ENCODE assay signal across 10 cellular contexts in the genomic region with DNA sequence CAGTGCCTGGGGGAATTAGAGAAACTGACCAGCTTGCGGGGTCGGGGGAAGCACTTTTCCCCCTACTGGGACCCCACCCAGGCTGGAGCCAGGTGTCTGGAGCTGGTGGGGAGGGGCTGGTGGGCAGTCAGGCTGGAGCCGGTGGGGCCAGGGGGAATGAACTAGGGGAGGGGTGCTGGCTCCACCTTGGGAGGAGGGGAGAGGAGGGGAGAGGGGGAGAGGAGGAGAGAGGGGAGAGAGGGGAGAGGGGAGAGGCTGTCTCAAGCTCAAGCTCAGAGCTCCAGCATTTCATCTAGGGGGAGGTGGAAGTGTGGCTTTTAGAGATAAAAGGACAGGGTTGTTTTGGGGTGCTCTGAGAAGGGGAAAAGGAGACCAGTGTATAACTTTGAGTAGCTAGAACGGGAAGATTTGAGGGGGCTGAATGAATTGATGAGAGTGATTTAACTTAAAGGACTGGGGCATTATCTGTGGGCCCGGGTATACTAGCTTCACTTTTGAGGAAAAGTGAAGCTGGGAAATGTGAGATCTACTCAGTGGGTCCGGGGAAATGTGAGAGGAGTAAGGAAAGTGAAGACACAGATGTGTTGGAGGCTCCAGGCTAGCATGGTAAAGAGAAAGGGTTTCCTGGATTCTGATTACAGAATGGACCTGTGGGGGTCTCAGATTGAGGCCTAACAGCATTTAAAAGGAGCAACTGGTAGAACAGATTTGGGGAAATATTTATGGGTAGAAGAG. TPM values are rescaled to one million over a fixed set of nuclear protein-coding genes. Genes with fewer than 3 reads are reported as not detected.
DNase-seq lines count a peak whose midpoint lies in the region; ATAC-seq, FAIRE-seq and TF ChIP-seq lines count a peak whose summit lies in the region.
"Had no signal": no experiment of that assay in that cellular context is flagged by ENCODE, and none has a peak within 500 bp of the region (broad histone marks: within the 10 kb centered on the region; RNA-seq: fewer than 3 reads in every experiment).

No MANE protein-coding gene starts in this region.

- in situ Hi-C loops in mammary epithelial cell (cut with MboI; ENCODE audit: low sequenced_read_pairs in 2 of 2) (no loop called here), HepG2 (cut with HindIII; ENCODE audit: extremely low pct_ligation_motif_present, low pct_unique_long_range_greater_than_20kb) (no loop called here)

- POLR2A ChIA-PET in HepG2 (lab: Yijun Ruan, JAX), result interaction anchor here (1.0 to 6.4 kb wide), 9 partner anchors 10 to 160 kb away, joined by 3 to 56 read pairs (median 9); a partner anchor contains a TSS

- TF ChIP-seq CTCF in mammary epithelial cell (conservative IDR thresholded peaks at IDR 0.05 in 1 of 2, IDR thresholded peaks at IDR 0.05 in 1 of 2; ENCODE audit: extremely low read depth in 1 of 2, insufficient read depth in 1 of 2, low read depth in 1 of 2, low read length in 2 of 2) (no peak), HepG2 (CRISPR knock-in tag; IDR thresholded peaks at IDR 0.05) (no peak), ascending aorta (IDR thresholded peaks at IDR 0.05) (no peak), omental fat pad (IDR thresholded peaks at IDR 0.05) (no peak)

- intact Hi-C loops in mammary epithelial cell (cut with micrococcal nuclease), result no loop called here
- intact Hi-C loops in HepG2 (cut with micrococcal nuclease; ENCODE audit: unreplicated experiment), result no loop called here
- intact Hi-C loops in posterior cingulate gyrus (cut with DNase I), result no loop called here
- intact Hi-C loops in ascending aorta (cut with DNase I), result no loop called here

- H3K9ac ChIP-seq in NT2/D1 (ENCODE audit: insufficient read length, low read depth), result peak overlapping the region; percentile 65
- peak overlapping the region; percentile 96 for H3K9ac ChIP-seq in mammary epithelial cell (ENCODE audit: insufficient read depth, low read length)
- peak overlapping the region; percentile 99 for H3K9ac ChIP-seq in HepG2 (ENCODE audit: insufficient read depth, low read depth, low read length)

- TF ChIP-seq POLR2A in HepG2 (IDR thresholded peaks at IDR 0.05; ENCODE audit: insufficient read depth in 1 of 2, low read depth in 2 of 2, low read length in 2 of 2), result no peak

- H3K9me3 ChIP-seq in NT2/D1 (ENCODE audit: insufficient read depth, low read length) (no peaks in the 10 kb centered on the region), mammary epithelial cell (replicated peaks; ENCODE audit: insufficient read depth, low read length) (no peaks in the 10 kb centered on the region), HepG2 (ENCODE audit: low read length) (no peaks in the 10 kb centered on the region), ascending aorta (no peaks in the 10 kb centered on the region)

- H3K27ac ChIP-seq in mammary epithelial cell (ENCODE audit: insufficient read depth, low read depth, low read length) (peak overlapping the region; percentile 92), HepG2 (ENCODE audit: extremely low read length, insufficient read depth, low read length) (peak overlapping the region; percentile 100), substantia nigra (ENCODE audit: low read depth, low read length, poor library complexity, severe bottlenecking) (peak overlapping the region; percentile 99), ascending aorta (peak overlapping the region in 1 of 2 donors; percentile 15)

- dilution Hi-C loops in mammary epithelial cell (cut with HindIII; ENCODE audit: low sequenced_read_pairs), result no loop called here

- no TSS peak for BruUV-seq in mammary epithelial cell (replicated peaks; lab: Mats Ljungman, UMichigan)
- TSS peak; percentile 9 for BruUV-seq in HepG2 (replicated peaks; lab: Mats Ljungman, UMichigan)

- no peak for TF ChIP-seq EP300 in HepG2 (IDR thresholded peaks at IDR 0.05; ENCODE audit: low read depth in 2 of 2, low read length in 2 of 2)
- TF ChIP-seq EP300 in HepG2 (CRISPR knock-in tag; IDR thresholded peaks at IDR 0.05; ENCODE audit: borderline replicate concordance), result no peak

- WGBS in mammary epithelial cell (ENCODE audit: low coverage, missing lambda C conversion rate), result 6% methylated on average over 5 of the region's 6 CpGs
- 6% methylated on average over 6 of the region's 6 CpGs for WGBS in HepG2 (ENCODE audit: low lambda C conversion rate)

- H3K4me2 ChIP-seq in mammary epithelial cell (ENCODE audit: insufficient read depth, low read depth, low read length), result peak overlapping the region; percentile 100
- peak overlapping the region; percentile 94 for H3K4me2 ChIP-seq in HepG2 (ENCODE audit: low read depth, low read length)

- H3K4me3 ChIP-seq in NT2/D1 (ENCODE audit: insufficient read length, low read depth) (peak overlapping the region; percentile 29), mammary epithelial cell (replicated peaks in 1 of 3; ENCODE audit: insufficient read depth in 1 of 3, low read depth in 2 of 3, low read length in 3 of 3) (peak overlapping the region; percentile 54 to 89 (median 76)), HepG2 (replicated peaks in 1 of 3; ENCODE audit: insufficient read depth in 1 of 3, low read depth in 2 of 3, low read length in 3 of 3) (peak overlapping the region; percentile 96 to 99 (median 99)), ascending aorta (peak overlapping the region in 1 of 2 donors; percentile 70)

- no peak for TF ChIP-seq RAD21 in HepG2 (CRISPR knock-in tag; IDR thresholded peaks at IDR 0.05)

- H2AFZ ChIP-seq in mammary epithelial cell (ENCODE audit: low read depth, low read length), result peak overlapping the region; percentile 38
- no peak overlapping the region for H2AFZ ChIP-seq in HepG2 (ENCODE audit: low read length)

- no peak for ATAC-seq in HepG2
- ATAC-seq in omental fat pad (ENCODE audit: low FRiP score), result no peak

- H4K20me1 ChIP-seq in mammary epithelial cell (ENCODE audit: insufficient read depth, low read length) (no peaks in the 10 kb centered on the region), HepG2 (ENCODE audit: insufficient read depth, low read length) (peaks cover 60% of the 10 kb centered on the region)

- H3K36me3 ChIP-seq in NT2/D1 (ENCODE audit: insufficient read depth, insufficient read length, low read length), result peaks cover 29% of the 10 kb centered on the region
- H3K36me3 ChIP-seq in mammary epithelial cell (ENCODE audit: insufficient read depth, low read length), result peaks cover 15% of the 10 kb centered on the region
- peaks cover 17 to 46% of the 10 kb centered on the region in 2 experiments for H3K36me3 ChIP-seq in HepG2 (replicated peaks in 1 of 2; ENCODE audit: control insufficient read depth in 1 of 2, insufficient read depth in 2 of 2, low read length in 2 of 2)
- H3K36me3 ChIP-seq in ascending aorta, result peaks cover 0 to 4% of the 10 kb centered on the region in 2 donors

- peaks cover 40% of the 10 kb centered on the region for H3K79me2 ChIP-seq in mammary epithelial cell (ENCODE audit: insufficient read depth, low read length)
- H3K79me2 ChIP-seq in HepG2 (ENCODE audit: insufficient read depth, low read length), result peaks cover 54% of the 10 kb centered on the region

- CTCF ChIA-PET in mammary epithelial cell (lab: Charles Lee; ENCODE audit: low non-redundant PET), result no interaction called here
- CTCF ChIA-PET in HepG2 (lab: Yijun Ruan, JAX; ENCODE audit: low intra/inter-chr PET ratio, low total read pairs), result no interaction called here

- H3K27me3 ChIP-seq in NT2/D1 (ENCODE audit: insufficient read depth, insufficient read length) (peaks cover 50% of the 10 kb centered on the region), mammary epithelial cell (ENCODE audit: insufficient read depth, low read length) (no peaks in the 10 kb centered on the region), HepG2 (ENCODE audit: control insufficient read depth in 1 of 2, insufficient read depth in 2 of 2, low read length in 2 of 2) (no peaks in the 10 kb centered on the region; a peak in 1 of 5 replicates), ascending aorta (peaks cover 9% of the 10 kb centered on the region)

- FAIRE-seq in HepG2 (lab: Jason Lieb, UNC), result no peak

- H3K4me1 ChIP-seq in NT2/D1 (ENCODE audit: insufficient read depth, insufficient read length), result peaks cover 42% of the 10 kb centered on the region
- H3K4me1 ChIP-seq in mammary epithelial cell (ENCODE audit: insufficient read depth, low read length), result peaks cover 68% of the 10 kb centered on the region
- H3K4me1 ChIP-seq in HepG2 (ENCODE audit: insufficient read depth, low read length), result peaks cover 55% of the 10 kb centered on the region
- H3K4me1 ChIP-seq in ascending aorta, result peaks cover 20 to 37% of the 10 kb centered on the region in 2 donors

- DNase-seq in NT2/D1 (ENCODE audit: low read depth, low spot score) (no peak), mammary epithelial cell (no peak), HepG2 (ENCODE audit: low spot score) (no peak), substantia nigra (lab: John Stamatoyannopoulos, UW) (no peak), posterior cingulate gyrus (no peak), ascending aorta (ENCODE audit: low spot score in 2 of 2) (no peak), omental fat pad (ENCODE audit: low spot score) (no peak)
- DNase-seq: activated B cell treated with CpG ODN at 0.5 μM for 24 hours, midbrain, NCI-H748 treated with DMSO at 0.1 percent for 48 hours had no signal

RNA-seq across cellular contexts. Expression of a gene that starts 2.8 kb away (rescaled TPM):
- total RNA-seq in mammary epithelial cell (10 to 100 TPM; 21.5 to 54.0 TPM), HepG2 (2016; rRNA removed; fragmentation: Illumina TruSeq; extraction: Trizol) (41.2 and 81.8 TPM in 2 replicates), ascending aorta (66.7 TPM), omental fat pad (10 to 100 TPM; 29.2 to 61.7 (median 56.7) TPM)
- polyA plus RNA-seq in mammary epithelial cell (28.8 TPM), HepG2 (2011; rRNA removed) (874 and 1,163 TPM in 2 replicates)
- polyA minus RNA-seq in mammary epithelial cell, result 13.7 TPM
- 20.3 and 22.5 TPM in 2 replicates for total RNA-seq in HepG2 (2016; cell fraction: cytosol; rRNA removed; fragmentation: Illumina TruSeq; extraction: Trizol; ENCODE audit: low read depth)
- 43.8 and 83.7 TPM in 2 replicates for total RNA-seq in HepG2 (2016; cell fraction: insoluble cytoplasmic fraction; rRNA removed; fragmentation: Illumina TruSeq; extraction: Trizol)
- 37.3 and 39.8 TPM in 2 replicates for total RNA-seq in HepG2 (2016; cell fraction: membrane; rRNA removed; fragmentation: Illumina TruSeq; extraction: Trizol)
- 83.6 and 87.9 TPM in 2 replicates for total RNA-seq in HepG2 (2016; cell fraction: nucleus; rRNA removed; fragmentation: Illumina TruSeq; extraction: Trizol)
- polyA plus RNA-seq in HepG2 (2011; cell fraction: cytosol; rRNA removed), result 750 and 916 TPM in 2 replicates
- polyA plus RNA-seq in HepG2 (2011; cell fraction: nucleus; rRNA removed), result 390 and 585 TPM in 2 replicates
- 254 and 427 TPM in 2 replicates for polyA plus RNA-seq in HepG2 (2012)
- polyA plus RNA-seq in HepG2 (2016; cell fraction: cytosol; fragmentation: Illumina TruSeq; extraction: Trizol; ENCODE audit: low read depth), result 16.7 and 18.6 TPM in 2 replicates
- 45.4 and 47.8 TPM in 2 replicates for polyA plus RNA-seq in HepG2 (2016; cell fraction: insoluble cytoplasmic fraction; fragmentation: Illumina TruSeq; extraction: Trizol; ENCODE audit: low read depth)
- 25.2 and 27.9 TPM in 2 replicates for polyA plus RNA-seq in HepG2 (2016; cell fraction: membrane; fragmentation: Illumina TruSeq; extraction: Trizol; ENCODE audit: low read depth)
- polyA plus RNA-seq in HepG2 (2016; cell fraction: nucleus; fragmentation: Illumina TruSeq; extraction: Trizol; ENCODE audit: insufficient read depth, low read depth), result 175 and 184 TPM in 2 replicates
- polyA minus RNA-seq in HepG2 (2011; rRNA and poly(A)+ RNA removed; ENCODE audit: low replicate concordance), result 139 and 593 TPM in 2 replicates
- 195 and 264 TPM in 2 replicates for polyA minus RNA-seq in HepG2 (2011; cell fraction: cytosol; rRNA and poly(A)+ RNA removed)
- polyA minus RNA-seq in HepG2 (2011; cell fraction: nucleus; rRNA and poly(A)+ RNA removed), result 72.6 and 120 TPM in 2 replicates
- total RNA-seq: activated B cell treated with CpG ODN at 0.5 μM for 24 hours had no signal

RNA-seq across cellular contexts. Expression of a gene that starts 5.2 kb away (rescaled TPM):
- total RNA-seq in mammary epithelial cell (10 to 100 TPM; 31.3 to 40.2 TPM), HepG2 (2016; rRNA removed; fragmentation: Illumina TruSeq; extraction: Trizol) (16.4 and 22.5 TPM in 2 replicates), ascending aorta (9.4 TPM), omental fat pad (10 to 100 TPM; 26.8 to 40.6 (median 27.5) TPM)
- polyA plus RNA-seq in mammary epithelial cell (54.8 TPM), HepG2 (2011; rRNA removed) (46.8 and 49.5 TPM in 2 replicates)
- polyA minus RNA-seq in mammary epithelial cell, result 47.1 TPM
- 19.6 and 29.0 TPM in 2 replicates for total RNA-seq in HepG2 (2016; cell fraction: cytosol; rRNA removed; fragmentation: Illumina TruSeq; extraction: Trizol; ENCODE audit: low read depth)
- total RNA-seq in HepG2 (2016; cell fraction: insoluble cytoplasmic fraction; rRNA removed; fragmentation: Illumina TruSeq; extraction: Trizol), result 14.6 and 22.8 TPM in 2 replicates
- total RNA-seq in HepG2 (2016; cell fraction: membrane; rRNA removed; fragmentation: Illumina TruSeq; extraction: Trizol), result 30.5 and 34.4 TPM in 2 replicates
- total RNA-seq in HepG2 (2016; cell fraction: nucleus; rRNA removed; fragmentation: Illumina TruSeq; extraction: Trizol), result 13.0 and 15.2 TPM in 2 replicates
- 53.5 and 57.9 TPM in 2 replicates for polyA plus RNA-seq in HepG2 (2011; cell fraction: cytosol; rRNA removed)
- 18.6 and 21.1 TPM in 2 replicates for polyA plus RNA-seq in HepG2 (2011; cell fraction: nucleus; rRNA removed)
- 26.3 and 27.0 TPM in 2 replicates for polyA plus RNA-seq in HepG2 (2012)
- polyA plus RNA-seq in HepG2 (2016; cell fraction: cytosol; fragmentation: Illumina TruSeq; extraction: Trizol; ENCODE audit: low read depth), result 24.2 and 36.2 TPM in 2 replicates
- polyA plus RNA-seq in HepG2 (2016; cell fraction: insoluble cytoplasmic fraction; fragmentation: Illumina TruSeq; extraction: Trizol; ENCODE audit: low read depth), result 20.1 and 21.0 TPM in 2 replicates
- 29.7 and 39.9 TPM in 2 replicates for polyA plus RNA-seq in HepG2 (2016; cell fraction: membrane; fragmentation: Illumina TruSeq; extraction: Trizol; ENCODE audit: low read depth)
- 35.6 and 36.4 TPM in 2 replicates for polyA plus RNA-seq in HepG2 (2016; cell fraction: nucleus; fragmentation: Illumina TruSeq; extraction: Trizol; ENCODE audit: insufficient read depth, low read depth)
- 40.9 and 59.1 TPM in 2 replicates for polyA minus RNA-seq in HepG2 (2011; rRNA and poly(A)+ RNA removed; ENCODE audit: low replicate concordance)
- polyA minus RNA-seq in HepG2 (2011; cell fraction: cytosol; rRNA and poly(A)+ RNA removed), result 12.3 and 19.1 TPM in 2 replicates
- 7.8 and 9.8 TPM in 2 replicates for polyA minus RNA-seq in HepG2 (2011; cell fraction: nucleus; rRNA and poly(A)+ RNA removed)

RNA-seq across cellular contexts. Expression of a gene that starts 9.9 kb away (rescaled TPM):
- total RNA-seq in mammary epithelial cell, result 10 to 100 TPM; 27.2 to 67.9 TPM
- 76.4 TPM for polyA plus RNA-seq in mammary epithelial cell
- polyA minus RNA-seq in mammary epithelial cell, result 1.8 TPM
- total RNA-seq in HepG2 (2016; rRNA removed; fragmentation: Illumina TruSeq; extraction: Trizol), result 14.8 and 23.2 TPM in 2 replicates
- total RNA-seq in HepG2 (2016; cell fraction: cytosol; rRNA removed; fragmentation: Illumina TruSeq; extraction: Trizol; ENCODE audit: low read depth), result 29.5 and 29.8 TPM in 2 replicates
- total RNA-seq in HepG2 (2016; cell fraction: insoluble cytoplasmic fraction; rRNA removed; fragmentation: Illumina TruSeq; extraction: Trizol), result 21.9 and 28.1 TPM in 2 replicates
- total RNA-seq in HepG2 (2016; cell fraction: membrane; rRNA removed; fragmentation: Illumina TruSeq; extraction: Trizol), result 14.3 and 20.6 TPM in 2 replicates
- 18.3 and 22.2 TPM in 2 replicates for total RNA-seq in HepG2 (2016; cell fraction: nucleus; rRNA removed; fragmentation: Illumina TruSeq; extraction: Trizol)
- 53.4 and 61.7 TPM in 2 replicates for polyA plus RNA-seq in HepG2 (2011; rRNA removed)
- 70.1 and 134 TPM in 2 replicates for polyA plus RNA-seq in HepG2 (2011; cell fraction: cytosol; rRNA removed)
- polyA plus RNA-seq in HepG2 (2011; cell fraction: nucleus; rRNA removed), result 64.8 and 67.2 TPM in 2 replicates
- 39.2 and 68.2 TPM in 2 replicates for polyA plus RNA-seq in HepG2 (2012)
- polyA plus RNA-seq in HepG2 (2016; cell fraction: cytosol; fragmentation: Illumina TruSeq; extraction: Trizol; ENCODE audit: low read depth), result 29.6 and 50.5 TPM in 2 replicates
- polyA plus RNA-seq in HepG2 (2016; cell fraction: insoluble cytoplasmic fraction; fragmentation: Illumina TruSeq; extraction: Trizol; ENCODE audit: low read depth), result 22.4 and 23.3 TPM in 2 replicates
- polyA plus RNA-seq in HepG2 (2016; cell fraction: membrane; fragmentation: Illumina TruSeq; extraction: Trizol; ENCODE audit: low read depth), result 19.9 and 24.8 TPM in 2 replicates
- 44.3 and 46.0 TPM in 2 replicates for polyA plus RNA-seq in HepG2 (2016; cell fraction: nucleus; fragmentation: Illumina TruSeq; extraction: Trizol; ENCODE audit: insufficient read depth, low read depth)
- 23.2 and 26.3 TPM in 2 replicates for polyA minus RNA-seq in HepG2 (2011; rRNA and poly(A)+ RNA removed; ENCODE audit: low replicate concordance)
- polyA minus RNA-seq in HepG2 (2011; cell fraction: cytosol; rRNA and poly(A)+ RNA removed), result 9.3 and 10.7 TPM in 2 replicates
- polyA minus RNA-seq in HepG2 (2011; cell fraction: nucleus; rRNA and poly(A)+ RNA removed), result 3.2 and 5.7 TPM in 2 replicates
- 78.2 TPM for total RNA-seq in ascending aorta
- 10 to 100 TPM; 32.5 to 70.8 (median 58.5) TPM for total RNA-seq in omental fat pad

RNA-seq across cellular contexts. Expression of a gene that starts 42.7 kb away (rescaled TPM):
- total RNA-seq in mammary epithelial cell (100 to 1,000 TPM in 1 of 2 donors, 10 to 100 TPM in 1; 62.7 to 177 TPM), HepG2 (2016; rRNA removed; fragmentation: Illumina TruSeq; extraction: Trizol) (48.5 and 79.4 TPM in 2 replicates), ascending aorta (146 TPM), omental fat pad (100 to 1,000 TPM in 2 of 4 donors, 10 to 100 TPM in 2; 77.9 to 171 (median 99.7) TPM)
- polyA plus RNA-seq in mammary epithelial cell (188 TPM), HepG2 (2011; rRNA removed) (77.3 and 89.3 TPM in 2 replicates)
- 164 TPM for polyA minus RNA-seq in mammary epithelial cell
- 40.0 and 49.4 TPM in 2 replicates for total RNA-seq in HepG2 (2016; cell fraction: cytosol; rRNA removed; fragmentation: Illumina TruSeq; extraction: Trizol; ENCODE audit: low read depth)
- total RNA-seq in HepG2 (2016; cell fraction: insoluble cytoplasmic fraction; rRNA removed; fragmentation: Illumina TruSeq; extraction: Trizol), result 40.7 and 78.5 TPM in 2 replicates
- total RNA-seq in HepG2 (2016; cell fraction: membrane; rRNA removed; fragmentation: Illumina TruSeq; extraction: Trizol), result 33.6 and 41.0 TPM in 2 replicates
- total RNA-seq in HepG2 (2016; cell fraction: nucleus; rRNA removed; fragmentation: Illumina TruSeq; extraction: Trizol), result 50.0 and 52.6 TPM in 2 replicates
- polyA plus RNA-seq in HepG2 (2011; cell fraction: cytosol; rRNA removed), result 125 and 155 TPM in 2 replicates
- polyA plus RNA-seq in HepG2 (2011; cell fraction: nucleus; rRNA removed), result 119 and 133 TPM in 2 replicates
- 73.3 and 73.7 TPM in 2 replicates for polyA plus RNA-seq in HepG2 (2012)
- 64.6 and 72.6 TPM in 2 replicates for polyA plus RNA-seq in HepG2 (2016; cell fraction: cytosol; fragmentation: Illumina TruSeq; extraction: Trizol; ENCODE audit: low read depth)
- 47.5 and 61.4 TPM in 2 replicates for polyA plus RNA-seq in HepG2 (2016; cell fraction: insoluble cytoplasmic fraction; fragmentation: Illumina TruSeq; extraction: Trizol; ENCODE audit: low read depth)
- 49.4 and 56.2 TPM in 2 replicates for polyA plus RNA-seq in HepG2 (2016; cell fraction: membrane; fragmentation: Illumina TruSeq; extraction: Trizol; ENCODE audit: low read depth)
- 120 and 121 TPM in 2 replicates for polyA plus RNA-seq in HepG2 (2016; cell fraction: nucleus; fragmentation: Illumina TruSeq; extraction: Trizol; ENCODE audit: insufficient read depth, low read depth)
- 182 and 884 TPM in 2 replicates for polyA minus RNA-seq in HepG2 (2011; rRNA and poly(A)+ RNA removed; ENCODE audit: low replicate concordance)
- polyA minus RNA-seq in HepG2 (2011; cell fraction: cytosol; rRNA and poly(A)+ RNA removed), result 27.3 and 38.2 TPM in 2 replicates
- polyA minus RNA-seq in HepG2 (2011; cell fraction: nucleus; rRNA and poly(A)+ RNA removed), result 22.9 and 23.5 TPM in 2 replicates

RNA-seq across cellular contexts. Expression of a gene that starts 43.2 kb away (rescaled TPM):
- total RNA-seq in mammary epithelial cell, result 1 to 10 TPM; 5.0 to 5.2 TPM
- 2.0 TPM for polyA plus RNA-seq in mammary epithelial cell
- polyA minus RNA-seq in mammary epithelial cell, result 0.67 TPM
- 0.04 and 0.08 TPM in 2 replicates for total RNA-seq in HepG2 (2016; rRNA removed; fragmentation: Illumina TruSeq; extraction: Trizol)
- not detected in 2 replicates for total RNA-seq in HepG2 (2016; cell fraction: cytosol; rRNA removed; fragmentation: Illumina TruSeq; extraction: Trizol; ENCODE audit: low read depth)
- 0.04 TPM in 1 of 2 replicates, not detected in the other for total RNA-seq in HepG2 (2016; cell fraction: insoluble cytoplasmic fraction; rRNA removed; fragmentation: Illumina TruSeq; extraction: Trizol)
- not detected in 2 replicates for total RNA-seq in HepG2 (2016; cell fraction: membrane; rRNA removed; fragmentation: Illumina TruSeq; extraction: Trizol)
- total RNA-seq in HepG2 (2016; cell fraction: nucleus; rRNA removed; fragmentation: Illumina TruSeq; extraction: Trizol), result not detected in 2 replicates
- polyA plus RNA-seq in HepG2 (2011; rRNA removed), result 0.09 and 0.12 TPM in 2 replicates
- 0.04 and 0.11 TPM in 2 replicates for polyA plus RNA-seq in HepG2 (2011; cell fraction: cytosol; rRNA removed)
- polyA plus RNA-seq in HepG2 (2011; cell fraction: nucleus; rRNA removed), result 0.43 and 0.47 TPM in 2 replicates
- 0.15 and 0.25 TPM in 2 replicates for polyA plus RNA-seq in HepG2 (2012)
- polyA plus RNA-seq in HepG2 (2016; cell fraction: cytosol; fragmentation: Illumina TruSeq; extraction: Trizol; ENCODE audit: low read depth), result 0.02 and 0.05 TPM in 2 replicates
- not detected in 2 replicates for polyA plus RNA-seq in HepG2 (2016; cell fraction: insoluble cytoplasmic fraction; fragmentation: Illumina TruSeq; extraction: Trizol; ENCODE audit: low read depth)
- polyA plus RNA-seq in HepG2 (2016; cell fraction: membrane; fragmentation: Illumina TruSeq; extraction: Trizol; ENCODE audit: low read depth), result 0.05 and 0.08 TPM in 2 replicates
- polyA plus RNA-seq in HepG2 (2016; cell fraction: nucleus; fragmentation: Illumina TruSeq; extraction: Trizol; ENCODE audit: insufficient read depth, low read depth), result 0.21 TPM in 1 of 2 replicates, not detected in the other
- 0.12 and 0.19 TPM in 2 replicates for polyA minus RNA-seq in HepG2 (2011; rRNA and poly(A)+ RNA removed; ENCODE audit: low replicate concordance)
- polyA minus RNA-seq in HepG2 (2011; cell fraction: cytosol; rRNA and poly(A)+ RNA removed), result not detected in 2 replicates
- polyA minus RNA-seq in HepG2 (2011; cell fraction: nucleus; rRNA and poly(A)+ RNA removed), result not detected in 2 replicates
- total RNA-seq in ascending aorta, result not detected
- total RNA-seq in omental fat pad, result 1 to 10 TPM in 3 of 4 donors, under 1 TPM in 1; 0.36 to 1.4 (median 1.1) TPM
